In the genomic region with DNA sequence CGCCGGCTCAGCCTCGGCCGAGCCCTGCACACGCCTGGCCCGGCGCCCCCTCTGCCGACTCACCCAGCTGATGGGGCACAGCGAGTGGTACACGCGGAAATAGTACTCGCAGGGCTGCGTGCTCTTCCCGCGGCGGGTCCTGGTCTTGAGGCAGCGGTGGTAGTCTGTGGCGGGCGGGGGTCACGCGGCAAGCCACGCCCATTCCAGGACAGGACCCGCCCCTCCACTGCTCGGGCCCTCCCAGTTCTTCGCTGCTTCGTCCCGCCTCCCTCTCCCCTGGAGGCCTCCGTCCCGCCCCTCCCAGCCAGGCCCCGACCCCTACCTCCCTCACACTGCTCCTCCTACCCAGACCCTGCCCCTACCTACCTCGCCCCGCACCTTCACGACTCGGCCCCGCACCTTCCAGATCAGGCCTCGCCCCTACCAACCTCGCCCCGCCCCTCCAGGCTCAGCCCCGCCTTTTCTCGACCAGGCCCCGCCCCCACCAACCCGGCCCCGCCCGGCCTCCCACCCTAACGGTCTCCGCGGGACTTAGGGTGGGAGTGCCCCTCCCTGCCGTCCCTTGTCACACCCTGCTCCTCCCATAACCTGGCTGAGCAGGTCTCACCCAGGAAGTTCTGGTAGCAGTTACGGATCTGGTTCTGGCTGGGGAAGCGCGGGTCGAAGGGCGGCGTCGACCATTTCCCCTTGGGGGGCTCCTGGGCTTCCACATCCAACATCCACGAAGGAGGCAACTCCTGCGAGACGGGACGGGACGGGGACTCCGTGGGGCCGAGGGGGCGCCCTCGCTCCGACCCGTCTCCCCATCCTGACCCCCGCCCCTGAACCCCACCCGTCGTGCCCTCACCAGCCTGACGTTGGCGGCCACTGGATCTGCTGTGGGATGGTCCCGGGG, we compare ENCODE assay signal across 8 cellular contexts. TPM values are rescaled to one million over a fixed set of nuclear protein-coding genes. Genes with fewer than 3 reads are reported as not detected.
A peak's percentile ranks its signal among the peaks of the same experiment; 100 is the strongest.
DNase-seq lines count a peak whose midpoint lies in the region; ATAC-seq and TF ChIP-seq lines count a peak whose summit lies in the region.

No MANE protein-coding gene starts in this region.

- no peak for TF ChIP-seq CTCF in AG04450 (IDR thresholded peaks at IDR 0.05; ENCODE audit: low read depth, low read length)

- in situ Hi-C loops in SK-MEL-5 (cut with HindIII; ENCODE audit: low pct_unique_long_range_greater_than_20kb, low sequenced_read_pairs): no loop called here

- H3K9me3 ChIP-seq in AG04450 (ENCODE audit: control insufficient read depth, insufficient read depth, low read length): peaks cover 5% of the 10 kb centered on the region; the same call in 1 of the 2 replicates

- ATAC-seq in GM18861 (IDR thresholded peaks at IDR 0.05; ENCODE audit: unreplicated experiment): no peak
- ATAC-seq in GM21737 (IDR thresholded peaks at IDR 0.05; ENCODE audit: unreplicated experiment): no peak

- no peak overlapping the region for H3K27ac ChIP-seq in AG04450 (ENCODE audit: low read depth, low read length)

- POLR2A ChIA-PET in AG04450 (lab: Yijun Ruan, JAX) (no interaction called here), HEK293T (lab: Yijun Ruan, JAX) (interaction anchor here (0.9 to 2.0 kb wide), 3 partner anchors 13 to 32 kb away, joined by 3 to 5 read pairs (median 5); no protein-coding TSS in a partner anchor)

- intact Hi-C loops in head of caudate nucleus (cut with DNase I) (no loop called here), posterior vena cava (cut with DNase I) (no loop called here)

- peaks cover 28% of the 10 kb centered on the region for H3K27me3 ChIP-seq in AG04450 (ENCODE audit: control insufficient read depth, insufficient read depth, low read length)

- peak overlapping the region; percentile 59 for H3K4me3 ChIP-seq in AG04450 (ENCODE audit: low read depth, low read length)

- CTCF ChIA-PET in AG04450 (lab: Charles Lee): no interaction called here
- CTCF ChIA-PET in HEK293T (lab: Yijun Ruan, JAX): no interaction called here

- DNase-seq in AG04450 (ENCODE audit: low read depth, low spot score): no peak
- peak; percentile 94 for DNase-seq in HEK293T (ENCODE audit: extremely low spot score)
- peak; percentile 58 for DNase-seq in SK-MEL-5 (ENCODE audit: low read depth, low spot score)
- peak; percentile 71 for DNase-seq in activated naive CD4-positive, alpha-beta T cell treated with anti-CD3 and anti-CD28 coated beads, Interleukin-2, amount 50 U/mL, for 16 hours
- DNase-seq in head of caudate nucleus: peak in 28 of 42 donors; percentile 11 to 66 (median 41)
- DNase-seq in posterior vena cava (ENCODE audit: low spot score): peak; percentile 84

TF ChIP-seq in HEK293T, 16 proteins besides CTCF, POLR2A, EP300 and RAD21:
- TF ChIP-seq ELF4 (IDR thresholded peaks at IDR 0.05): no peak
- TF ChIP-seq SP1 (IDR thresholded peaks at IDR 0.05): peak; percentile 57
- TF ChIP-seq L3MBTL2 (conservative IDR thresholded peaks at IDR 0.05): peak; percentile 32; the same call in 1 of the 2 replicates
- no peak for TF ChIP-seq ZNF384 (IDR thresholded peaks at IDR 0.05)
- TF ChIP-seq FOXM1 (IDR thresholded peaks at IDR 0.05; ENCODE audit: borderline replicate concordance): no peak

RNA-seq across cellular contexts. Expression of gene COX6B2, which starts 0.5 kb away (rescaled TPM):
- 0.16 and 0.19 TPM in 2 replicates for polyA plus RNA-seq in AG04450 (2011; rRNA removed)
- polyA minus RNA-seq in AG04450 (2011; rRNA and poly(A)+ RNA removed): 0.23 TPM in 1 of 2 replicates, not detected in the other
- total RNA-seq in SK-MEL-5 (2014; rRNA removed; shearing (Covaris generic)): 0.16 and 0.42 TPM in 2 replicates
- 0.47 and 0.75 TPM in 2 replicates for polyA plus RNA-seq in SK-MEL-5 (2015; cell fraction: cytosol; rRNA removed)
- 1.4 and 2.3 TPM in 2 replicates for polyA plus RNA-seq in SK-MEL-5 (2015; cell fraction: nucleus; rRNA removed)
- total RNA-seq in posterior vena cava: 1 to 10 TPM in 1 of 2 donors, not detected in 1; 1.3 TPM

RNA-seq across cellular contexts. Expression of gene GARIN5B, which starts 9.0 kb away (rescaled TPM):
- polyA plus RNA-seq in AG04450 (2011; rRNA removed): not detected in 2 replicates
- polyA minus RNA-seq in AG04450 (2011; rRNA and poly(A)+ RNA removed): not detected in 2 replicates
- not detected in 2 replicates for total RNA-seq in SK-MEL-5 (2014; rRNA removed; shearing (Covaris generic))
- not detected in 2 replicates for polyA plus RNA-seq in SK-MEL-5 (2015; cell fraction: cytosol; rRNA removed)
- not detected in 2 replicates for polyA plus RNA-seq in SK-MEL-5 (2015; cell fraction: nucleus; rRNA removed)
- not detected for total RNA-seq in posterior vena cava

RNA-seq across cellular contexts. Expression of gene KMT5C, which starts 14.4 kb away (rescaled TPM):
- 2.6 and 3.7 TPM in 2 replicates for polyA plus RNA-seq in AG04450 (2011; rRNA removed)
- 4.4 and 6.5 TPM in 2 replicates for polyA minus RNA-seq in AG04450 (2011; rRNA and poly(A)+ RNA removed)
- total RNA-seq in SK-MEL-5 (2014; rRNA removed; shearing (Covaris generic)): 5.2 and 7.5 TPM in 2 replicates
- polyA plus RNA-seq in SK-MEL-5 (2015; cell fraction: cytosol; rRNA removed): 9.0 and 11.5 TPM in 2 replicates
- 57.1 and 67.8 TPM in 2 replicates for polyA plus RNA-seq in SK-MEL-5 (2015; cell fraction: nucleus; rRNA removed)
- 1 to 10 TPM; 3.9 to 6.3 TPM for total RNA-seq in posterior vena cava

RNA-seq across cellular contexts. Expression of gene IL11, which starts 16.2 kb away (rescaled TPM):
- polyA plus RNA-seq in AG04450 (2011; rRNA removed): 14.8 and 19.9 TPM in 2 replicates
- polyA minus RNA-seq in AG04450 (2011; rRNA and poly(A)+ RNA removed): 9.2 and 10.4 TPM in 2 replicates
- not detected in 2 replicates for total RNA-seq in SK-MEL-5 (2014; rRNA removed; shearing (Covaris generic))
- polyA plus RNA-seq in SK-MEL-5 (2015; cell fraction: cytosol; rRNA removed): 0.23 TPM in 1 of 2 replicates, not detected in the other
- polyA plus RNA-seq in SK-MEL-5 (2015; cell fraction: nucleus; rRNA removed): not detected in 2 replicates
- total RNA-seq in posterior vena cava: not detected

RNA-seq across cellular contexts. Expression of gene TMEM190, which starts 22.6 kb away (rescaled TPM):
- polyA plus RNA-seq in AG04450 (2011; rRNA removed): 0.32 and 0.50 TPM in 2 replicates
- not detected in 2 replicates for polyA minus RNA-seq in AG04450 (2011; rRNA and poly(A)+ RNA removed)
- total RNA-seq in SK-MEL-5 (2014; rRNA removed; shearing (Covaris generic)): not detected in 2 replicates
- polyA plus RNA-seq in SK-MEL-5 (2015; cell fraction: cytosol; rRNA removed): not detected in 2 replicates
- not detected in 2 replicates for polyA plus RNA-seq in SK-MEL-5 (2015; cell fraction: nucleus; rRNA removed)
- total RNA-seq in posterior vena cava: not detected
